ENCODE assay signal across 18 cellular contexts in the genomic region with DNA sequence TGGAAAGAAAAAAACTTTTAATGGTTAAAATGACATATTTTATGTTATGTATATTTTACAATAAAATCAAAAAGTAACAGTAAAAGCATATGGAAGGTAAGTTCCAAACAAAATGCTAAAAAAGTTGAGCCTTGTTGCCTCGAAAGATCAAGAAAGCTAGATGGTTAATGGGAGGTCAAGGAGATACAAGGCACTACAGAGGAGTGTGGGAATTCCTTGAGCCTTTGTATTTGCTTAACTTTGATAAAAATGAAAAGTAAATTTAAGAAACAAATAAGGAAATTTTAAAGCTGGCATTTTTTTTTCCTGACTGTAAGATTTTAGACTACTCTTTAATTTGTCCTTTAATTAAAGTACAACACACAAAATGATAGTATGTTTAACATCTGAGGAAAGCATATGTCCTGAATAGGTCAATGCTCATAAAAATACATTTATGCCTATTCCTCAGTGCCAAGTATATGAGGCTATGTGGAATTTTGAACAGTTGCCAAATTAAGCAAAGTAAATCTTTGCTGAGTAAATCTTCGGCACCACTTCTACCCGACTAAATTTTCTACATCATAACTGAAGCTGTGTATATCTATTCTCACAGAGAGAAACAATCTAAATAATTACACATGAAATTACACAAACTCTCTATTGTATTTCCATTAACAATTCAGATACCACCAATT.
DNase-seq lines count a peak whose midpoint lies in the region; ATAC-seq and TF ChIP-seq lines count a peak whose summit lies in the region.
"Had no signal": no experiment of that assay in that cellular context is flagged by ENCODE, and none has a peak within 500 bp of the region (broad histone marks: within the 10 kb centered on the region; RNA-seq: fewer than 3 reads in every experiment).

No MANE protein-coding gene starts in this region.

- DNase-seq in Daoy (ENCODE audit: low read depth) (peak; percentile 9), LNCaP clone FGC (ENCODE audit: low read depth) (peak; percentile 82), chondrocyte (ENCODE audit: low spot score) (no peak), left lung (no peak), glutamatergic neuron (no peak), transverse colon (no peak)
- DNase-seq: COR-L47, DMS53, GDM1, GM23248, KG1, MM.1S, NCI-H1105, NCI-H187, NCI-H774, SHP77 treated with DMSO at 0.1 percent for 48 hours had no signal

- H3K4me3 Mint-ChIP-seq in chondrocyte (ENCODE audit: unreplicated experiment) (no peak overlapping the region), glutamatergic neuron (ENCODE audit: unreplicated experiment) (no peak overlapping the region)
- H3K4me3 Mint-ChIP-seq: CD14-positive monocyte had no signal

- in situ Hi-C loops in transverse colon (cut with MboI; ENCODE audit: low pct_ligation_motif_present in 1 of 4, low pct_unique_long_range_greater_than_20kb in 1 of 4, low sequenced_read_pairs in 3 of 4): no loop called here

- H3K36me3 ChIP-seq in left lung (no peaks in the 10 kb centered on the region), transverse colon (no peaks in the 10 kb centered on the region)

- intact Hi-C loops in left lung (cut with DNase I): no loop called here
- intact Hi-C loops in transverse colon (cut with DNase I; ENCODE audit: low total_unique reads): no loop called here

- H3K4me3 ChIP-seq in LNCaP clone FGC (ENCODE audit: low read depth, low read length) (no peak overlapping the region), left lung (no peak overlapping the region), transverse colon (no peak overlapping the region)
- H3K4me3 ChIP-seq: GM23248 had no signal

- H3K27me3 Mint-ChIP-seq in chondrocyte (ENCODE audit: low read depth) (no peaks in the 10 kb centered on the region), glutamatergic neuron (ENCODE audit: unreplicated experiment) (peaks cover 2% of the 10 kb centered on the region)

- no peak for TF ChIP-seq POLR2A in transverse colon (IDR thresholded peaks at IDR 0.05)

- H3K27me3 ChIP-seq in left lung (no peaks in the 10 kb centered on the region), transverse colon (no peaks in the 10 kb centered on the region)

- H3K4me1 Mint-ChIP-seq in chondrocyte (ENCODE audit: low read depth): peaks cover 13% of the 10 kb centered on the region
- H3K4me1 Mint-ChIP-seq in glutamatergic neuron (ENCODE audit: low read depth, unreplicated experiment): peaks cover 4% of the 10 kb centered on the region

- H3K27ac ChIP-seq in left lung: no peak overlapping the region
- no peak overlapping the region for H3K27ac ChIP-seq in transverse colon
- H3K27ac ChIP-seq: GM23248 had no signal

- peak; percentile 73 for ATAC-seq in left lung
- no peak for ATAC-seq in HG02870 (IDR thresholded peaks at IDR 0.05; ENCODE audit: unreplicated experiment)

- H3K9me3 Mint-ChIP-seq in chondrocyte (ENCODE audit: low read depth): peaks cover 13% of the 10 kb centered on the region
- H3K9me3 Mint-ChIP-seq in glutamatergic neuron (ENCODE audit: unreplicated experiment): no peaks in the 10 kb centered on the region

- H3K9me3 ChIP-seq in left lung (no peaks in the 10 kb centered on the region), transverse colon (no peaks in the 10 kb centered on the region)

- peaks cover 7% of the 10 kb centered on the region for H3K36me3 Mint-ChIP-seq in chondrocyte (ENCODE audit: low read depth)
- no peaks in the 10 kb centered on the region for H3K36me3 Mint-ChIP-seq in glutamatergic neuron (ENCODE audit: unreplicated experiment)
- H3K36me3 Mint-ChIP-seq: CD14-positive monocyte had no signal

- no peak for TF ChIP-seq CTCF in LNCaP clone FGC (IDR thresholded peaks at IDR 0.05; ENCODE audit: control insufficient read depth, extremely low read depth, insufficient read depth)
- no peak for TF ChIP-seq CTCF in chondrocyte (IDR thresholded peaks at IDR 0.05)
- TF ChIP-seq CTCF in left lung (IDR thresholded peaks at IDR 0.05): no peak
- TF ChIP-seq CTCF in glutamatergic neuron (IDR thresholded peaks at IDR 0.05; ENCODE audit: partially characterized antibody, unreplicated experiment): no peak
- no peak for TF ChIP-seq CTCF in transverse colon (IDR thresholded peaks at IDR 0.05)

- TF ChIP-seq EP300 in transverse colon (IDR thresholded peaks at IDR 0.05; ENCODE audit: low read depth): no peak

- no peaks in the 10 kb centered on the region for H3K4me1 ChIP-seq in left lung
- H3K4me1 ChIP-seq in transverse colon: peaks cover 0 to 4% (median 0%) of the 10 kb centered on the region in 4 donors

- WGBS in transverse colon (ENCODE audit: low coverage in 1 of 2), 2 donors: 45 to 46% methylated on average over 3 of the region's 3 CpGs

- H3K27ac Mint-ChIP-seq in chondrocyte (ENCODE audit: unreplicated experiment) (peak overlapping the region; percentile 51), glutamatergic neuron (ENCODE audit: unreplicated experiment) (no peak overlapping the region)
- H3K27ac Mint-ChIP-seq: CD14-positive monocyte had no signal

Comparison
In these comparisons a context has a peak if more than half of its experiments do, and no peak if none do; other contexts are left out.
1. DNase-seq: peak in Daoy (single experiment) and LNCaP clone FGC (single experiment); none in chondrocyte (single experiment), left lung (0 of 2), glutamatergic neuron (single experiment) and transverse colon (single experiment).